ENCODE assay signal across 8 cellular contexts in genomic region chr5:146448783-146449519, GRCh38. TPM values are rescaled to one million over a fixed set of nuclear protein-coding genes. Genes with fewer than 3 reads are reported as not detected.
A peak's percentile ranks its signal among the peaks of the same experiment; 100 is the strongest.
DNase-seq lines count a peak whose midpoint lies in the region; ATAC-seq and TF ChIP-seq lines count a peak whose summit lies in the region.

No MANE protein-coding gene starts in this region.

- no peak overlapping the region for H2BK15ac ChIP-seq in mesenchymal stem cell (ENCODE audit: low read depth, poor library complexity, severe bottlenecking)

- H3K27me3 ChIP-seq in BE2C (no peaks in the 10 kb centered on the region), HUES48 (ENCODE audit: control insufficient read depth, insufficient read depth, low read length) (no peaks in the 10 kb centered on the region), adipocyte (replicated peaks; ENCODE audit: control insufficient read depth, insufficient read depth, low read length) (no peaks in the 10 kb centered on the region), mesenchymal stem cell (ENCODE audit: control insufficient read depth in 1 of 2, insufficient read depth in 1 of 2, low read length in 2 of 2) (no peaks in the 10 kb centered on the region)

- H3K9ac ChIP-seq in HUES48 (ENCODE audit: low read depth, low read length) (peak overlapping the region; percentile 37; the same call in 1 of the 2 replicates), adipocyte (ENCODE audit: low read length) (no peak overlapping the region), mesenchymal stem cell (ENCODE audit: low read length) (peak overlapping the region; percentile 98)

- no peaks in the 10 kb centered on the region for H3K79me1 ChIP-seq in mesenchymal stem cell (replicated peaks; ENCODE audit: low read length, poor library complexity, severe bottlenecking)

- no peak overlapping the region for H3K18ac ChIP-seq in mesenchymal stem cell (ENCODE audit: low read depth in 1 of 2, low read length in 2 of 2)

- DNase-seq in BE2C, result no peak
- DNase-seq in adipocyte (ENCODE audit: low read depth), result peak; percentile 36
- DNase-seq in mesenchymal stem cell, result no peak
- DNase-seq in islet precursor cell, result no peak
- no peak for DNase-seq in NOMO-1 (lab: John Stamatoyannopoulos, UW; ENCODE audit: unreplicated experiment in 2 of 2)
- DNase-seq in DMS 273 treated with DMSO at 0.1 percent for 48 hours (lab: John Stamatoyannopoulos, UW), result no peak

- H4K8ac ChIP-seq in mesenchymal stem cell (ENCODE audit: low read length), result no peak overlapping the region

- no peaks in the 10 kb centered on the region for H3K9me3 ChIP-seq in BE2C
- no peaks in the 10 kb centered on the region for H3K9me3 ChIP-seq in HUES48 (ENCODE audit: control insufficient read depth, insufficient read depth, low read length)
- no peaks in the 10 kb centered on the region for H3K9me3 ChIP-seq in adipocyte (ENCODE audit: control insufficient read depth, low read length)
- H3K9me3 ChIP-seq in mesenchymal stem cell (ENCODE audit: control insufficient read depth, low read length), result no peaks in the 10 kb centered on the region

- H3K4me2 ChIP-seq in mesenchymal stem cell (ENCODE audit: low read length, poor library complexity, severe bottlenecking), result peak overlapping the region; percentile 36

- H3K4me1 ChIP-seq in BE2C, result no peaks in the 10 kb centered on the region; the same call in 1 of the 2 replicates
- peaks cover 31% of the 10 kb centered on the region for H3K4me1 ChIP-seq in HUES48 (ENCODE audit: control insufficient read depth, insufficient read depth, low read length)
- peaks cover 35% of the 10 kb centered on the region for H3K4me1 ChIP-seq in adipocyte (ENCODE audit: control insufficient read depth, insufficient read depth, low read length)
- peaks cover 2% of the 10 kb centered on the region for H3K4me1 ChIP-seq in mesenchymal stem cell (ENCODE audit: control insufficient read depth, insufficient read depth, low read depth, low read length)

- no peak overlapping the region for H4K91ac ChIP-seq in mesenchymal stem cell (ENCODE audit: low read length)

- H3K4ac ChIP-seq in mesenchymal stem cell (ENCODE audit: low read depth in 1 of 2, low read length in 2 of 2), result no peak overlapping the region

- H2AK5ac ChIP-seq in mesenchymal stem cell (ENCODE audit: low read length, severe bottlenecking), result no peak overlapping the region

- H2BK12ac ChIP-seq in mesenchymal stem cell (ENCODE audit: low read length in 2 of 2), result no peak overlapping the region

- peaks cover 5% of the 10 kb centered on the region for H3K36me3 ChIP-seq in BE2C
- H3K36me3 ChIP-seq in HUES48 (ENCODE audit: control insufficient read depth, insufficient read depth, low read length), result no peaks in the 10 kb centered on the region
- no peaks in the 10 kb centered on the region for H3K36me3 ChIP-seq in adipocyte (ENCODE audit: control insufficient read depth, insufficient read depth, low read length, severe bottlenecking)
- H3K36me3 ChIP-seq in mesenchymal stem cell (ENCODE audit: control insufficient read depth in 1 of 2, insufficient read depth in 2 of 2, low read depth in 1 of 2, low read length in 2 of 2), result no peaks in the 10 kb centered on the region

- no peak for TF ChIP-seq CTCF in BE2C (IDR thresholded peaks at IDR 0.05; ENCODE audit: low read depth, low read length)

- H3K14ac ChIP-seq in mesenchymal stem cell (ENCODE audit: low read length in 2 of 2), result no peak overlapping the region

- no peak overlapping the region for H2BK5ac ChIP-seq in mesenchymal stem cell (ENCODE audit: low read depth, low read length, poor library complexity, severe bottlenecking)

- no peak overlapping the region for H2BK120ac ChIP-seq in mesenchymal stem cell (ENCODE audit: low read depth, low read length)

- no peak for ATAC-seq in GM19023 (IDR thresholded peaks at IDR 0.05; ENCODE audit: unreplicated experiment)

- H3K4me3 ChIP-seq in BE2C (ENCODE audit: low read depth, low read length) (peak overlapping the region; percentile 91), HUES48 (ENCODE audit: low read depth, low read length) (peak overlapping the region; percentile 99), adipocyte (ENCODE audit: low read length) (peak overlapping the region; percentile 90), mesenchymal stem cell (ENCODE audit: insufficient read depth in 1 of 2, low read depth in 1 of 2, low read length in 2 of 2) (peak overlapping the region in 1 of 2 experiments; percentile 98)

- 90% methylated on average over 5 of the region's 6 CpGs for WGBS in mesenchymal stem cell

- H3K27ac ChIP-seq in HUES48 (ENCODE audit: low read depth, low read length) (no peak overlapping the region), mesenchymal stem cell (ENCODE audit: low read length, poor library complexity, severe bottlenecking) (no peak overlapping the region)

- H3K23ac ChIP-seq in mesenchymal stem cell (ENCODE audit: low read length in 2 of 2), result no peak overlapping the region

- H2AFZ ChIP-seq in mesenchymal stem cell (ENCODE audit: low read depth, low read length), result no peak overlapping the region

RNA-seq across cellular contexts. Expression of gene TCERG1, which starts 1.8 kb away (rescaled TPM):
- 56.6 TPM for polyA plus RNA-seq in BE2C (2012; ENCODE audit: insufficient read depth, insufficient read length, low read depth)
- polyA plus RNA-seq in mesenchymal stem cell (2013, experiment 1 of 2), result 38.7 TPM
- polyA plus RNA-seq in mesenchymal stem cell (2013, experiment 2 of 2), result 35.8 TPM
